Comparison of ENCODE assay signal across 8 cellular contexts in genomic region chr16:69187891-69188451, GRCh38. TPM values are rescaled to one million over a fixed set of nuclear protein-coding genes. Genes with fewer than 3 reads are reported as not detected.
DNase-seq lines count a peak whose midpoint lies in the region; ATAC-seq and TF ChIP-seq lines count a peak whose summit lies in the region.

No MANE protein-coding gene starts in this region.

- H3K4me1 Mint-ChIP-seq in chondrocyte (ENCODE audit: low read depth) = peaks cover 53% of the 10 kb centered on the region

- H3K9me3 Mint-ChIP-seq in chondrocyte (ENCODE audit: low read depth) = no peaks in the 10 kb centered on the region

- H3K36me3 ChIP-seq in DND-41 (ENCODE audit: insufficient read depth, low read length) = no peaks in the 10 kb centered on the region

- peaks cover 36% of the 10 kb centered on the region for H3K4me1 ChIP-seq in DND-41 (ENCODE audit: insufficient read depth, low read length)

- peaks cover 46% of the 10 kb centered on the region for H3K79me2 ChIP-seq in DND-41 (ENCODE audit: insufficient read depth, low read length)

- peak overlapping the region; percentile 11 for H3K27ac ChIP-seq in DND-41 (ENCODE audit: low read length)

- H3K9me3 ChIP-seq in DND-41 (ENCODE audit: insufficient read depth, low read length, severe bottlenecking) = no peaks in the 10 kb centered on the region

- H3K4me3 ChIP-seq in DND-41 (ENCODE audit: low read depth in 1 of 2, low read length in 2 of 2) = peak overlapping the region; percentile 28 to 70; a peak in 3 of 4 replicates
- peak overlapping the region; percentile 73 for H3K4me3 ChIP-seq in Jurkat, Clone E6-1 (ENCODE audit: low read length)

- no peaks in the 10 kb centered on the region for H3K36me3 Mint-ChIP-seq in chondrocyte (ENCODE audit: low read depth)

- TF ChIP-seq CTCF in DND-41 (IDR thresholded peaks at IDR 0.05; ENCODE audit: borderline replicate concordance, extremely low read depth, low read length, poor library complexity, severe bottlenecking) = no peak
- no peak for TF ChIP-seq CTCF in chondrocyte (IDR thresholded peaks at IDR 0.05)

- H3K27me3 ChIP-seq in DND-41 (ENCODE audit: insufficient read depth, low read length, poor library complexity) = no peaks in the 10 kb centered on the region

- H3K9ac ChIP-seq in DND-41 (ENCODE audit: low read depth, low read length) = peak overlapping the region; percentile 76

- peaks cover 20% of the 10 kb centered on the region; the same call in 1 of the 2 replicates for H4K20me1 ChIP-seq in DND-41 (ENCODE audit: insufficient read depth, low read length)

- H3K27ac Mint-ChIP-seq in chondrocyte (ENCODE audit: unreplicated experiment) = peak overlapping the region; percentile 89

- peak overlapping the region; percentile 76 for H3K4me2 ChIP-seq in DND-41 (ENCODE audit: insufficient read depth, low read length)

- ATAC-seq in DND-41 (ENCODE audit: insufficient read depth, low read depth) (peak; percentile 32), GM18520 (IDR thresholded peaks at IDR 0.05; ENCODE audit: unreplicated experiment) (no peak)

- DNase-seq in DND-41 (peak; percentile 46), UCSD-AML1 (lab: John Stamatoyannopoulos, UW; ENCODE audit: unreplicated experiment) (peak; percentile 33), chondrocyte (ENCODE audit: low spot score) (no peak), left kidney (ENCODE audit: low read depth, low spot score) (peak; percentile 76), NCI-H1694 treated with DMSO at 0.1 percent for 48 hours (lab: John Stamatoyannopoulos, UW) (no peak)
- peak; percentile 55 for DNase-seq in Jurkat, Clone E6-1 (ENCODE audit: low read depth, low spot score)
- peak; percentile 32 for DNase-seq in stimulated activated CD4-positive, alpha-beta T cell treated with anti-CD3 and anti-CD28 coated beads, Interleukin-4, amount 100 ng/mL, for 1 hour

- peak overlapping the region; percentile 80 for H3K4me3 Mint-ChIP-seq in chondrocyte (ENCODE audit: unreplicated experiment)

- H3K27me3 Mint-ChIP-seq in chondrocyte (ENCODE audit: low read depth) = no peaks in the 10 kb centered on the region

- H2AFZ ChIP-seq in DND-41 (ENCODE audit: low read depth, low read length) = peak overlapping the region; percentile 65

RNA-seq across cellular contexts. Expression of gene SNTB2, which starts 1.0 kb away (rescaled TPM):
- 3.3 TPM for polyA plus RNA-seq in Jurkat, Clone E6-1 (2012; ENCODE audit: insufficient read depth, insufficient read length)
- 38.4 to 49.5 TPM (median 49.1 TPM) in 3 replicates for total RNA-seq in chondrocyte

RNA-seq across cellular contexts. Expression of gene UTP4, which starts 55.5 kb away (rescaled TPM):
- 159 TPM for polyA plus RNA-seq in Jurkat, Clone E6-1 (2012; ENCODE audit: insufficient read depth, insufficient read length)
- 37.2 to 46.0 TPM (median 41.7 TPM) in 3 replicates for total RNA-seq in chondrocyte

RNA-seq across cellular contexts. Expression of gene CHTF8, which starts 55.6 kb away (rescaled TPM):
- polyA plus RNA-seq in Jurkat, Clone E6-1 (2012; ENCODE audit: insufficient read depth, insufficient read length) = 148 TPM
- 77.1 to 83.2 TPM (median 83.1 TPM) in 3 replicates for total RNA-seq in chondrocyte

Comparison
In these comparisons a context has a peak if more than half of its experiments do, and no peak if none do; other contexts are left out.
1. DNase-seq: peak in DND-41 (single experiment), Jurkat, Clone E6-1 (single experiment), UCSD-AML1 (single experiment), left kidney (single experiment) and stimulated activated CD4-positive, alpha-beta T cell treated with anti-CD3 and anti-CD28 coated beads, Interleukin-4, amount 100 ng/mL, for 1 hour (single experiment); none in chondrocyte (single experiment) and NCI-H1694 treated with DMSO at 0.1 percent for 48 hours (single experiment).